1 cellular context compared by ENCODE assay signal in the genomic region with DNA sequence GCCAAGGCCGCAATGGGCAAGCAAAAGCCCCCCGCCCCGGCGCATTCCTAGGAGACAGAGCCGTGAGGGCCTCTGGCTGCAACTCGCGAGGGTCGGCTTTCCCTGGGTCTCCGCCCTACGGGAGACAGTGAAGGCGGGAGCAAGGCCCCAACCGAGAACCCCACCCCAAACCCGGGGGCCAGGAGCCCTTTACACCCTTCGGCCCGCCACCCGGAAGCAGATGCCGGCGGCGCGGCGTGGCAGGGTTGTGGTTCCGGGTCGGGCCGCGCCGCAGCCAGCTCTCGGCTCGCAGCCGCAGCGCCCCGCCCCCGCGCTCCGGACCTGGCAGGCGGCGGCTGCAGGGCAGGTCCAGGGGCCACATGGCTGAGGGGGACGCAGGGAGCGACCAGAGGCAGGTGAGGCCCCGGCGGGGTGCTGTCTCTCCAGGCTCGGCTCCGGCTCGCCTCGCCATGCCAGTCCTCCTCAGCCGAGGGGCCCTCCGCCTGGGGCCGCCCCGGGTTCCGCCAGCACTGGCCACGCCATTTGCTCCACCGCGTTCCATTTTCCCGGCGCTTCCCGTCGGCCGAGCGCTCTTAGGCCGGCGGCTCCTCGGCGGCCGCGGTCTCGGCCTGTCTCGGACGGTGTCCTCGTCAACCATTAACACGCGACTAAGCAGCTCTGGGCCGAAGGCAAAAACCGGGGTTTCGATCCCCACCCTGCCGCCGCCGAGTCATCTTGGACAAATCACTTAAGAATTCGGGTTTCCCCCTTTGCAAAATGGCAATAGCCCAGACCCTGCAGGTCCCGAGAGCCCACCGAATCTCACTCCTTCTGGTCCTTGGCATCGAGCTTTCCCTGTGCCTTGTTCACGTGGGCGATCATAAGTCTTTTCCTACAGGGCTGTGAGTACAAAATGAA.
TF ChIP-seq lines count a peak whose summit lies in the region.

A gene with protein sequence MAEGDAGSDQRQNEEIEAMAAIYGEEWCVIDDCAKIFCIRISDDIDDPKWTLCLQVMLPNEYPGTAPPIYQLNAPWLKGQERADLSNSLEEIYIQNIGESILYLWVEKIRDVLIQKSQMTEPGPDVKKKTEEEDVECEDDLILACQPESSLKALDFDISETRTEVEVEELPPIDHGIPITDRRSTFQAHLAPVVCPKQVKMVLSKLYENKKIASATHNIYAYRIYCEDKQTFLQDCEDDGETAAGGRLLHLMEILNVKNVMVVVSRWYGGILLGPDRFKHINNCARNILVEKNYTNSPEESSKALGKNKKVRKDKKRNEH (plus strand): TSS at position 273 of the 897 bp plus-strand sequence. CDS start 87 bp downstream, at position 360.

TF ChIP-seq in A549, 52 proteins besides CTCF, POLR2A, EP300 and RAD21 (continued from another document):
- TF ChIP-seq, protein P1, sequence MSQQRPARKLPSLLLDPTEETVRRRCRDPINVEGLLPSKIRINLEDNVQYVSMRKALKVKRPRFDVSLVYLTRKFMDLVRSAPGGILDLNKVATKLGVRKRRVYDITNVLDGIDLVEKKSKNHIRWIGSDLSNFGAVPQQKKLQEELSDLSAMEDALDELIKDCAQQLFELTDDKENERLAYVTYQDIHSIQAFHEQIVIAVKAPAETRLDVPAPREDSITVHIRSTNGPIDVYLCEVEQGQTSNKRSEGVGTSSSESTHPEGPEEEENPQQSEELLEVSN (IDR thresholded peaks at IDR 0.05; ENCODE audit: borderline replicate concordance, low read depth) = peak; percentile 55
- TF ChIP-seq BHLHE40 (IDR thresholded peaks at IDR 0.05; ENCODE audit: low read depth, low read length) = no peak
- no peak for TF ChIP-seq SREBF2 (IDR thresholded peaks at IDR 0.05)
- TF ChIP-seq HOXB13 (CRISPR knock-in tag; IDR thresholded peaks at IDR 0.05; ENCODE audit: low read depth) = peak; percentile 90; the same call in 1 of the 2 replicates
- peak; percentile 97 for TF ChIP-seq EHMT2 (IDR thresholded peaks at IDR 0.05; ENCODE audit: low read depth)
- TF ChIP-seq NFE2L2 (conservative IDR thresholded peaks at IDR 0.05; ENCODE audit: low read length) = no peak
- no peak for TF ChIP-seq HES2 (IDR thresholded peaks at IDR 0.05)
- TF ChIP-seq RARB (CRISPR knock-in tag; IDR thresholded peaks at IDR 0.05) = no peak
- TF ChIP-seq, protein P2, sequence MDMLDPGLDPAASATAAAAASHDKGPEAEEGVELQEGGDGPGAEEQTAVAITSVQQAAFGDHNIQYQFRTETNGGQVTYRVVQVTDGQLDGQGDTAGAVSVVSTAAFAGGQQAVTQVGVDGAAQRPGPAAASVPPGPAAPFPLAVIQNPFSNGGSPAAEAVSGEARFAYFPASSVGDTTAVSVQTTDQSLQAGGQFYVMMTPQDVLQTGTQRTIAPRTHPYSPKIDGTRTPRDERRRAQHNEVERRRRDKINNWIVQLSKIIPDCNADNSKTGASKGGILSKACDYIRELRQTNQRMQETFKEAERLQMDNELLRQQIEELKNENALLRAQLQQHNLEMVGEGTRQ (IDR thresholded peaks at IDR 0.05) = no peak
- 0 out of 2 replicates have a peak, but pooled peaks have one; percentile 70 for TF ChIP-seq ATOH8 (CRISPR knock-in tag; IDR thresholded peaks at IDR 0.05; ENCODE audit: low read depth)
- peak; percentile 71; the same call in 1 of the 2 replicates for TF ChIP-seq HEYL (CRISPR knock-in tag; IDR thresholded peaks at IDR 0.05)
- TF ChIP-seq, protein P3, sequence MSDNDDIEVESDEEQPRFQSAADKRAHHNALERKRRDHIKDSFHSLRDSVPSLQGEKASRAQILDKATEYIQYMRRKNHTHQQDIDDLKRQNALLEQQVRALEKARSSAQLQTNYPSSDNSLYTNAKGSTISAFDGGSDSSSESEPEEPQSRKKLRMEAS (IDR thresholded peaks at IDR 0.05) = peak; percentile 91
- TF ChIP-seq REST (IDR thresholded peaks at IDR 0.05) = no peak
- TF ChIP-seq GATA3 (IDR thresholded peaks at IDR 0.05; ENCODE audit: borderline replicate concordance) = no peak
- TF ChIP-seq RFX5 (IDR thresholded peaks at IDR 0.05) = 0 out of 2 replicates have a peak, but pooled peaks have one; percentile 44
- TF ChIP-seq RCOR1 (IDR thresholded peaks at IDR 0.05; ENCODE audit: low read depth, low read length) = no peak
- TF ChIP-seq ZNF302 (CRISPR knock-in tag; IDR thresholded peaks at IDR 0.05) = peak; percentile 37; the same call in 1 of the 2 replicates
- TF ChIP-seq JUN (IDR thresholded peaks at IDR 0.05) = peak; percentile 84 to 91; a peak in 4 of 5 replicates
- no peak for TF ChIP-seq TFCP2L1 (CRISPR knock-in tag; IDR thresholded peaks at IDR 0.05)
- peak; percentile 80; the same call in 1 of the 2 replicates for TF ChIP-seq MYC (IDR thresholded peaks at IDR 0.05; ENCODE audit: borderline replicate concordance, low read length)
